In genomic region chr18:79901665-79902064, GRCh38 we compare ENCODE assay signal across 15 cellular contexts. TPM values are rescaled to one million over a fixed set of nuclear protein-coding genes. Genes with fewer than 3 reads are reported as not detected.
DNase-seq lines count a peak whose midpoint lies in the region; ATAC-seq and TF ChIP-seq lines count a peak whose summit lies in the region.
"Had no signal": no experiment of that assay in that cellular context is flagged by ENCODE, and none has a peak within 500 bp of the region (broad histone marks: within the 10 kb centered on the region; RNA-seq: fewer than 3 reads in every experiment).

No MANE protein-coding gene starts in this region.

- H3K4me1 Mint-ChIP-seq in glutamatergic neuron (ENCODE audit: low read depth, unreplicated experiment) = no peaks in the 10 kb centered on the region
- H3K4me1 Mint-ChIP-seq in neural progenitor cell = no peaks in the 10 kb centered on the region
- H3K4me1 Mint-ChIP-seq: GM23338 had no signal

- H3K4me3 ChIP-seq in right atrium auricular region (no peak overlapping the region), neural progenitor cell (no peak overlapping the region)
- H3K4me3 ChIP-seq: GM23338 had no signal

- peaks cover 37% of the 10 kb centered on the region for H3K9me3 Mint-ChIP-seq in glutamatergic neuron (ENCODE audit: unreplicated experiment)
- H3K9me3 Mint-ChIP-seq in neural progenitor cell = peaks cover 42% of the 10 kb centered on the region

- H3K36me3 ChIP-seq in right atrium auricular region (peaks cover 4% of the 10 kb centered on the region), neural progenitor cell (no peaks in the 10 kb centered on the region)

- H3K79me2 ChIP-seq in neural progenitor cell (ENCODE audit: low read depth) = no peaks in the 10 kb centered on the region

- DNase-seq in right atrium auricular region (ENCODE audit: low spot score) = peak; percentile 38
- no peak for DNase-seq in left ventricle myocardium superior
- DNase-seq in glutamatergic neuron = no peak
- no peak for DNase-seq in neural progenitor cell (ENCODE audit: low spot score)
- DNase-seq in CD1c-positive myeloid dendritic cell (ENCODE audit: extremely low spot score) = no peak
- DNase-seq in hippocampal formation (lab: John Stamatoyannopoulos, UW) = no peak
- DNase-seq: AML-193; CD4-positive, CD25-positive, alpha-beta regulatory T cell; DMS79; NCI-H1092; NCI-H1694 had no signal

- H3K27me3 Mint-ChIP-seq in glutamatergic neuron (ENCODE audit: unreplicated experiment) (peaks cover 14% of the 10 kb centered on the region), neural progenitor cell (ENCODE audit: insufficient read depth, low read depth) (peaks cover 9% of the 10 kb centered on the region)
- H3K27me3 Mint-ChIP-seq: CD4-positive, CD25-positive, alpha-beta regulatory T cell had no signal

- H3K4me1 ChIP-seq in right atrium auricular region (peaks cover 0 to 7% of the 10 kb centered on the region in 2 donors), neural progenitor cell (no peaks in the 10 kb centered on the region)

- no peak overlapping the region for H3K9ac ChIP-seq in neural progenitor cell
- H3K9ac ChIP-seq: KMS-11 had no signal

- H3F3A ChIP-seq in neural progenitor cell (ENCODE audit: low read depth) = no peaks in the 10 kb centered on the region

- H2AFZ ChIP-seq in neural progenitor cell (replicated peaks) = no peak overlapping the region
- H2AFZ ChIP-seq: GM23338 had no signal

- no peaks in the 10 kb centered on the region for H4K20me1 ChIP-seq in neural progenitor cell (ENCODE audit: low read depth)

- no peak overlapping the region for H3K27ac ChIP-seq in right atrium auricular region
- H3K27ac ChIP-seq in neural progenitor cell = no peak overlapping the region
- H3K27ac ChIP-seq: KMS-11, RWPE1 had no signal

- H3K36me3 Mint-ChIP-seq in glutamatergic neuron (ENCODE audit: unreplicated experiment) (peaks cover 48% of the 10 kb centered on the region), neural progenitor cell (peaks cover 28% of the 10 kb centered on the region)

- no peak overlapping the region for H3K4me2 ChIP-seq in neural progenitor cell
- H3K4me2 ChIP-seq: GM23338, KMS-11 had no signal

- H3K27me3 ChIP-seq in right atrium auricular region = no peaks in the 10 kb centered on the region
- H3K27me3 ChIP-seq in neural progenitor cell = no peaks in the 10 kb centered on the region

- ATAC-seq in left ventricle myocardium superior (no peak), HG03521 (IDR thresholded peaks at IDR 0.05; ENCODE audit: unreplicated experiment) (no peak)
- ATAC-seq: GM23338 had no signal

- peaks cover 0 to 8% of the 10 kb centered on the region in 2 donors for H3K9me3 ChIP-seq in right atrium auricular region
- H3K9me3 ChIP-seq in neural progenitor cell (ENCODE audit: low read depth) = peaks cover 5% of the 10 kb centered on the region

- intact Hi-C loops in left ventricle myocardium superior (cut with micrococcal nuclease) = no loop called here

- TF ChIP-seq CTCF in right atrium auricular region (IDR thresholded peaks at IDR 0.05) (no peak), glutamatergic neuron (IDR thresholded peaks at IDR 0.05; ENCODE audit: partially characterized antibody, unreplicated experiment) (no peak), neural progenitor cell (IDR thresholded peaks at IDR 0.05) (no peak)

- H3K27ac Mint-ChIP-seq in glutamatergic neuron (ENCODE audit: unreplicated experiment) (peak overlapping the region; percentile 52), neural progenitor cell (peak overlapping the region; percentile 6)
- H3K27ac Mint-ChIP-seq: CD4-positive, CD25-positive, alpha-beta regulatory T cell; GM23338 had no signal

- H3K4me3 Mint-ChIP-seq in glutamatergic neuron (ENCODE audit: unreplicated experiment) = no peak overlapping the region
- peak overlapping the region; percentile 61 for H3K4me3 Mint-ChIP-seq in neural progenitor cell
- H3K4me3 Mint-ChIP-seq: CD4-positive, CD25-positive, alpha-beta regulatory T cell; GM23338 had no signal

RNA-seq across cellular contexts. Expression of gene SLC66A2, which starts 49.8 kb away (rescaled TPM):
- total RNA-seq in right atrium auricular region (10 to 100 TPM; 21.4 to 22.9 TPM), left ventricle myocardium superior (28.9 TPM), glutamatergic neuron (ENCODE audit: unreplicated experiment) (56.6 TPM), neural progenitor cell (ENCODE audit: low replicate concordance) (5.8 and 22.3 TPM in 2 replicates)
